8 cellular contexts compared by ENCODE assay signal in genomic region chr2:148643998-148644884, GRCh38. TPM values are rescaled to one million over a fixed set of nuclear protein-coding genes. Genes with fewer than 3 reads are reported as not detected.
DNase-seq lines count a peak whose midpoint lies in the region; ATAC-seq and TF ChIP-seq lines count a peak whose summit lies in the region.

EPC2 (plus strand) TSS chr2:148644751; CDS start chr2:148645018, 267 bp downstream.

- peaks cover 12% of the 10 kb centered on the region for H3K36me3 Mint-ChIP-seq in activated CD4-positive, alpha-beta T cell treated with anti-CD3 and anti-CD28 coated beads for 36 hours (ENCODE audit: low read depth)

- H3K4me3 ChIP-seq in choroid plexus epithelial cell (ENCODE audit: low read depth, low read length) = peak within 1 kb of the TSS; percentile 92

- no peak for TF ChIP-seq CTCF in choroid plexus epithelial cell (conservative IDR thresholded peaks at IDR 0.05; ENCODE audit: low read depth, low read length)

- CTCF ChIA-PET in activated CD4-positive, alpha-beta T cell treated with anti-CD3 and anti-CD28 coated beads for 36 hours (lab: Charles Lee) = interaction anchor here (0.8 to 1.5 kb wide), 8 partner anchors 8 to 135 kb away, joined by 3 to 6 read pairs (median 4); no protein-coding TSS in a partner anchor

- intact Hi-C loops in activated CD4-positive, alpha-beta T cell treated with anti-CD3 and anti-CD28 coated beads for 36 hours (cut with DNase I, micrococcal nuclease) = loop anchor here (1.0 to 2.0 kb wide), 9 partner anchors 15 to 624 kb away; partner anchors contain the start of genes KIF5C (in 2 of the 2) and ORC4 (in 1 of the 2)

- H3K4me1 Mint-ChIP-seq in activated CD4-positive, alpha-beta T cell treated with anti-CD3 and anti-CD28 coated beads for 36 hours = peaks cover 38% of the 10 kb centered on the region

- POLR2A ChIA-PET in activated CD4-positive, alpha-beta T cell treated with anti-CD3 and anti-CD28 coated beads for 36 hours (lab: Charles Lee) = interaction anchor here (0.5 to 2.2 kb wide), 8 partner anchors 13 to 262 kb away, joined by 3 to 9 read pairs (median 3); no protein-coding TSS in a partner anchor

- H3K27ac Mint-ChIP-seq in activated CD4-positive, alpha-beta T cell treated with anti-CD3 and anti-CD28 coated beads for 36 hours = peak within 1 kb of the TSS; percentile 95

- H3K4me3 Mint-ChIP-seq in activated CD4-positive, alpha-beta T cell treated with anti-CD3 and anti-CD28 coated beads for 36 hours = peak within 1 kb of the TSS; percentile 83

- peaks cover 13% of the 10 kb centered on the region for H3K27me3 Mint-ChIP-seq in activated CD4-positive, alpha-beta T cell treated with anti-CD3 and anti-CD28 coated beads for 36 hours

- DNase-seq in AG08395 (ENCODE audit: low spot score) = peak; percentile 80
- peak; percentile 52 for DNase-seq in NCI-H446 treated with DMSO at 0.1 percent for 48 hours (lab: John Stamatoyannopoulos, UW)
- DNase-seq in activated CD4-positive, alpha-beta T cell treated with anti-CD3 and anti-CD28 coated beads for 36 hours = peak; percentile 93
- DNase-seq in choroid plexus epithelial cell (ENCODE audit: low read depth) = peak; percentile 86
- DNase-seq in kidney glomerular epithelial cell (lab: John Stamatoyannopoulos, UW) = peak; percentile 29
- peak; percentile 65 to 80 for DNase-seq in stimulated activated CD4-positive, alpha-beta T cell treated with anti-CD3 and anti-CD28 coated beads, Interleukin-1b, Interleukin-23, amount 100 ng/mL, for 1 hour (ENCODE audit: low read depth in 2 of 2)

- no peaks in the 10 kb centered on the region for H3K9me3 Mint-ChIP-seq in activated CD4-positive, alpha-beta T cell treated with anti-CD3 and anti-CD28 coated beads for 36 hours (ENCODE audit: low read depth)

- ATAC-seq in GM18907 (IDR thresholded peaks at IDR 0.05; ENCODE audit: unreplicated experiment) = peak; percentile 70
- peak; percentile 55 for ATAC-seq in HG03175 (IDR thresholded peaks at IDR 0.05; ENCODE audit: unreplicated experiment)
- ATAC-seq in activated CD4-positive, alpha-beta T cell treated with anti-CD3 and anti-CD28 coated beads for 36 hours = peak; percentile 43

RNA-seq across cellular contexts. Expression of gene EPC2, which starts in this region (rescaled TPM):
- 10 to 100 TPM; 20.8 to 25.7 TPM for total RNA-seq in activated CD4-positive, alpha-beta T cell treated with anti-CD3 and anti-CD28 coated beads for 36 hours

Comparison
In these comparisons a context has a peak if more than half of its experiments do, and no peak if none do; other contexts are left out.
1. Peak in every context shown above with its lines: DNase-seq, ATAC-seq and H3K4me3 ChIP-seq.
2. DNase-seq: peak in every context shown above with its lines; median percentile 93 in activated CD4-positive, alpha-beta T cell treated with anti-CD3 and anti-CD28 coated beads for 36 hours; 86 in choroid plexus epithelial cell; 80 in AG08395; 72 in stimulated activated CD4-positive, alpha-beta T cell treated with anti-CD3 and anti-CD28 coated beads, Interleukin-1b, Interleukin-23, amount 100 ng/mL, for 1 hour; 52 in NCI-H446 treated with DMSO at 0.1 percent for 48 hours; 29 in kidney glomerular epithelial cell.